Comparison of ENCODE assay signal across 1 cellular context in the genomic region with DNA sequence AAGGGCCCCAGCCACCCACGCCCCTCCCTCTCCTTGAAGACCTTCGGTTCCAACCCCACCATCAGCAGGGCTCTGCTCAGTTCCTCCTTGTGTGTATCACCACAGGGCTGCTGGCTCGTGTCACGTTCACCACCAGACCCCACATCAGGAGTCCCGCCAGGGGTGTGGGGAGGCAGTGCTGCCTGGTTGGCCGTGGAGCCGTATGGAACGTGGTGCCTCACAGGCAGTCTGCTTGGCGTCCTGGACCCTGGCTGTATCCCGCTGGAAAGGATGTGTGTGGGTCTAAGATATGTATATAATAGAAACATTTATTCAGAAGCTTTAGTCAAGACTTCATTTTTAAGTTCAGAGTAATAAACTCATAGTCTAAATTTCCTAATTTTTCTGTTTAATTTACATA. TPM values are rescaled to one million over a fixed set of nuclear protein-coding genes. Genes with fewer than 3 reads are reported as not detected.
"Had no signal": no experiment of that assay in that cellular context is flagged by ENCODE, and none has a peak within 500 bp of the region (broad histone marks: within the 10 kb centered on the region; RNA-seq: fewer than 3 reads in every experiment).

No MANE protein-coding gene starts in this region.

RNA-seq across cellular contexts. Expression of a gene that starts 40.1 kb away (rescaled TPM):
- total RNA-seq: astrocyte had no signal
